In the genomic region with DNA sequence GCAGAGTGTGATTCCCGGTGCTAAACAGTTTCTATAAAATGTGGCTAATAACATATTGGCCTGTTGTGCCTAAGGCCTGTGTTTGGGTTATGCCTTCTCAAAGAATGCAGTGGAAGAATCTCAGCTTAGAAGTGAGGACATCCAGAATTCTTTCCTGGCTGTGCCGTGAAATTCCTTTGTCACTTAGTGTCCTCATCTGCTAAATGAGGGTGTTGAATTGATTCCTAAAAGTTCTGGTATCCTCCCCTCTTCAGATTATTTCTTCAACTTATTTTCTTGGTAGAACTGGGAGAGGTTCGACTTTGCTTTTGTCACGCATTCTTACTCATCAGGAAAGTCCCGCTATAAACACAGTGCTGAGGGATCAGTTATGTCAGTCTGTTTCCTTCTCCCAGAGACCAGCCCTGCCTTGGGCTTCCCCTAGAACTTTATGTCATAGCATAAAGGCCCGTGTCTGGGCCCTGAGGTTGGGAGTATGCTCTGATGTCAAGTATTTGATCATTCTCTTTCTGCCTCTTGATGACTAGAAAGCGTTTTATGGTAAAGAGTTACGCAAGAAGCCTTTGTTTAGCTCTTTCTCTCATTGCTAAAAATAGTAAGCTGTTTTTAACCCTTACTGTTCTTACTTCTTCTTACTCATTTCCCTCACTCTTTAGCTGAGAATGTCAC, we compare ENCODE assay signal across 1 cellular context.
A peak's percentile ranks its signal among the peaks of the same experiment; 100 is the strongest.
TF ChIP-seq lines count a peak whose summit lies in the region.

No MANE protein-coding gene starts in this region.

TF ChIP-seq in IMR-90, 13 proteins besides CTCF, POLR2A, EP300 and RAD21:
- TF ChIP-seq RCOR1 (IDR thresholded peaks at IDR 0.05; ENCODE audit: insufficient replicate concordance, low read length) (no peak), CEBPB (IDR thresholded peaks at IDR 0.05; ENCODE audit: low read depth, low read length) (peak; percentile 98), RFX5 (IDR thresholded peaks at IDR 0.05; ENCODE audit: low read depth, low read length) (no peak), FOS (IDR thresholded peaks at IDR 0.05; ENCODE audit: low read depth, low read length) (peak; percentile 82; the same call in 1 of the 2 replicates), CHD1 (IDR thresholded peaks at IDR 0.05; ENCODE audit: low read depth, low read length) (no peak)
- TF ChIP-seq, protein P1, sequence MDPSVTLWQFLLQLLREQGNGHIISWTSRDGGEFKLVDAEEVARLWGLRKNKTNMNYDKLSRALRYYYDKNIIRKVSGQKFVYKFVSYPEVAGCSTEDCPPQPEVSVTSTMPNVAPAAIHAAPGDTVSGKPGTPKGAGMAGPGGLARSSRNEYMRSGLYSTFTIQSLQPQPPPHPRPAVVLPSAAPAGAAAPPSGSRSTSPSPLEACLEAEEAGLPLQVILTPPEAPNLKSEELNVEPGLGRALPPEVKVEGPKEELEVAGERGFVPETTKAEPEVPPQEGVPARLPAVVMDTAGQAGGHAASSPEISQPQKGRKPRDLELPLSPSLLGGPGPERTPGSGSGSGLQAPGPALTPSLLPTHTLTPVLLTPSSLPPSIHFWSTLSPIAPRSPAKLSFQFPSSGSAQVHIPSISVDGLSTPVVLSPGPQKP (IDR thresholded peaks at IDR 0.05; ENCODE audit: borderline replicate concordance, low read depth, low read length), result no peak
